In genomic region chr3:11434697-11435096, GRCh38 we compare ENCODE assay signal across 16 cellular contexts.
DNase-seq lines count a peak whose midpoint lies in the region; ATAC-seq and TF ChIP-seq lines count a peak whose summit lies in the region.
"Had no signal": no experiment of that assay in that cellular context is flagged by ENCODE, and none has a peak within 500 bp of the region (broad histone marks: within the 10 kb centered on the region; RNA-seq: fewer than 3 reads in every experiment).

No MANE protein-coding gene starts in this region.

- H3K9me3 Mint-ChIP-seq in dendritic cell treated with granulocyte-macrophage colony-stimulating factor and Interleukin-4, amounts not matched to agents 40 ng/mL and 50 ng/mL, for 4 days, result no peaks in the 10 kb centered on the region
- H3K9me3 Mint-ChIP-seq: activated CD4-positive, alpha-beta memory T cell treated with anti-CD3 and anti-CD28 coated beads for 36 hours; stimulated activated naive B cell treated with anti-CD40 and anti-IgM and Interleukin-4, amounts not matched to agents 10 μg/mL and 1 μg/mL and 100 μg/mL, for 72 hours had no signal

- POLR2A ChIA-PET in HEK293 (lab: Yijun Ruan, JAX), result no interaction called here
- POLR2A ChIA-PET in OCI-LY7 (lab: Charles Lee), result no interaction called here

- H2AFZ ChIP-seq in OCI-LY7 (ENCODE audit: low read length), result no peak overlapping the region

- peaks cover 22% of the 10 kb centered on the region for H3K36me3 Mint-ChIP-seq in dendritic cell treated with granulocyte-macrophage colony-stimulating factor and Interleukin-4, amounts not matched to agents 40 ng/mL and 50 ng/mL, for 4 days (ENCODE audit: low read depth)
- H3K36me3 Mint-ChIP-seq: activated CD4-positive, alpha-beta memory T cell treated with anti-CD3 and anti-CD28 coated beads for 36 hours had no signal

- peaks cover 28% of the 10 kb centered on the region for H3K4me1 Mint-ChIP-seq in dendritic cell treated with granulocyte-macrophage colony-stimulating factor and Interleukin-4, amounts not matched to agents 40 ng/mL and 50 ng/mL, for 4 days (ENCODE audit: low read depth)
- H3K4me1 Mint-ChIP-seq: stimulated activated naive B cell treated with anti-CD40 and anti-IgM and Interleukin-4, amounts not matched to agents 10 μg/mL and 1 μg/mL and 100 μg/mL, for 72 hours had no signal

- intact Hi-C loops in dendritic cell treated with granulocyte-macrophage colony-stimulating factor and Interleukin-4, amounts not matched to agents 40 ng/mL and 50 ng/mL, for 4 days (cut with micrococcal nuclease), result no loop called here
- intact Hi-C loops in left lung (cut with DNase I), result no loop called here
- intact Hi-C loops in OCI-LY7 (cut with micrococcal nuclease; ENCODE audit: unreplicated experiment), result no loop called here

- DNase-seq in left lung (no peak), substantia nigra (lab: John Stamatoyannopoulos, UW) (no peak), OCI-LY7 (ENCODE audit: low spot score) (no peak)
- DNase-seq in NK-92 treated with Interleukin-12 subunit alpha and Interleukin-12 subunit beta, amount 100 ng/mL, for 24 hours (lab: John Stamatoyannopoulos, UW), result no peak
- DNase-seq: activated CD4-positive, alpha-beta memory T cell treated with anti-CD3 and anti-CD28 coated beads for 36 hours; mesendoderm; NCI-H1436 treated with DMSO at 0.1 percent for 48 hours; NCI-H446 treated with DMSO at 0.1 percent for 48 hours; stimulated activated naive B cell treated with anti-CD40 and anti-IgM and Interleukin-4, amounts not matched to agents 10 μg/mL and 1 μg/mL and 100 μg/mL, for 72 hours had no signal

- H3K27ac ChIP-seq in HEK293 (ENCODE audit: extremely low read depth, low read depth, low read length) (no peak overlapping the region), left lung (peak overlapping the region; percentile 38 to 67), substantia nigra (ENCODE audit: low read depth, low read length, poor library complexity, severe bottlenecking) (peak overlapping the region; percentile 60), OCI-LY7 (ENCODE audit: low read depth, low read length, poor library complexity, severe bottlenecking) (no peak overlapping the region)
- H3K27ac ChIP-seq: HL-60, KMS-11, neutrophil had no signal

- H3K4me1 ChIP-seq in HEK293 (ENCODE audit: control insufficient read depth, insufficient read depth, low read length), result no peaks in the 10 kb centered on the region
- H3K4me1 ChIP-seq in left lung, result peaks cover 0 to 13% of the 10 kb centered on the region in 2 donors
- no peaks in the 10 kb centered on the region for H3K4me1 ChIP-seq in OCI-LY7 (ENCODE audit: insufficient read depth, low read length, poor library complexity, severe bottlenecking)

- H3K4me3 ChIP-seq in HEK293 (ENCODE audit: low read depth, low read length) (no peak overlapping the region), left lung (no peak overlapping the region), OCI-LY7 (ENCODE audit: low read depth, low read length, poor library complexity, severe bottlenecking) (no peak overlapping the region)

- H3K79me2 ChIP-seq in OCI-LY7 (ENCODE audit: insufficient read depth, low read depth, low read length), result no peaks in the 10 kb centered on the region

- no peak overlapping the region for H3K4me3 Mint-ChIP-seq in dendritic cell treated with granulocyte-macrophage colony-stimulating factor and Interleukin-4, amounts not matched to agents 40 ng/mL and 50 ng/mL, for 4 days
- H3K4me3 Mint-ChIP-seq: activated CD4-positive, alpha-beta memory T cell treated with anti-CD3 and anti-CD28 coated beads for 36 hours; stimulated activated naive B cell treated with anti-CD40 and anti-IgM and Interleukin-4, amounts not matched to agents 10 μg/mL and 1 μg/mL and 100 μg/mL, for 72 hours had no signal

- no peaks in the 10 kb centered on the region for H3K27me3 Mint-ChIP-seq in dendritic cell treated with granulocyte-macrophage colony-stimulating factor and Interleukin-4, amounts not matched to agents 40 ng/mL and 50 ng/mL, for 4 days
- H3K27me3 Mint-ChIP-seq: activated CD4-positive, alpha-beta memory T cell treated with anti-CD3 and anti-CD28 coated beads for 36 hours; stimulated activated naive B cell treated with anti-CD40 and anti-IgM and Interleukin-4, amounts not matched to agents 10 μg/mL and 1 μg/mL and 100 μg/mL, for 72 hours had no signal

- CTCF ChIA-PET in HEK293 (lab: Yijun Ruan, JAX), result no interaction called here
- CTCF ChIA-PET in OCI-LY7 (lab: Charles Lee; ENCODE audit: unreplicated experiment), result no interaction called here

- H3K36me3 ChIP-seq in HEK293 (ENCODE audit: control insufficient read depth in 2 of 2, insufficient read depth in 1 of 2, low read length in 2 of 2) (no peaks in the 10 kb centered on the region), left lung (no peaks in the 10 kb centered on the region), OCI-LY7 (ENCODE audit: insufficient read depth, low read length) (no peaks in the 10 kb centered on the region)

- no peak overlapping the region for H3K4me2 ChIP-seq in OCI-LY7 (ENCODE audit: low read length)
- H3K4me2 ChIP-seq: KMS-11 had no signal

- H3K9me2 ChIP-seq in OCI-LY7 (ENCODE audit: insufficient read depth, low read length), result no peaks in the 10 kb centered on the region

- TF ChIP-seq CTCF in HEK293 (tag by site-specific recombination; IDR thresholded peaks at IDR 0.05) (no peak), left lung (IDR thresholded peaks at IDR 0.05) (no peak), OCI-LY7 (conservative IDR thresholded peaks at IDR 0.05; ENCODE audit: low read length) (no peak)

- no peaks in the 10 kb centered on the region for H4K20me1 ChIP-seq in OCI-LY7 (ENCODE audit: insufficient read depth, low read length)

- no peak for ATAC-seq in left lung
- no peak for ATAC-seq in GM21529 (IDR thresholded peaks at IDR 0.05; ENCODE audit: unreplicated experiment)
- no peak for ATAC-seq in HG02840 (IDR thresholded peaks at IDR 0.05; ENCODE audit: low FRiP score, unreplicated experiment)
- ATAC-seq: stimulated activated naive B cell treated with anti-CD40 and anti-IgM and Interleukin-4, amounts not matched to agents 10 μg/mL and 1 μg/mL and 100 μg/mL, for 72 hours had no signal

- H3K27ac Mint-ChIP-seq in dendritic cell treated with granulocyte-macrophage colony-stimulating factor and Interleukin-4, amounts not matched to agents 40 ng/mL and 50 ng/mL, for 4 days, result peak overlapping the region; percentile 79
- H3K27ac Mint-ChIP-seq: activated CD4-positive, alpha-beta memory T cell treated with anti-CD3 and anti-CD28 coated beads for 36 hours; stimulated activated naive B cell treated with anti-CD40 and anti-IgM and Interleukin-4, amounts not matched to agents 10 μg/mL and 1 μg/mL and 100 μg/mL, for 72 hours had no signal

- no peaks in the 10 kb centered on the region for H3K9me3 ChIP-seq in HEK293 (ENCODE audit: control insufficient read depth, insufficient read depth, low read depth, low read length)
- H3K9me3 ChIP-seq in left lung, result no peaks in the 10 kb centered on the region
- H3K9me3 ChIP-seq in OCI-LY7 (ENCODE audit: low read length), result no peaks in the 10 kb centered on the region
- H3K9me3 ChIP-seq: neutrophil had no signal

- H3K27me3 ChIP-seq in left lung, result no peaks in the 10 kb centered on the region
- H3K27me3 ChIP-seq: neutrophil had no signal

- BruUV-seq in OCI-LY7 (replicated peaks; lab: Mats Ljungman, UMichigan), result no TSS peak

TF ChIP-seq in HEK293, 187 proteins besides CTCF, POLR2A, EP300 and RAD21 (continues in another document):
- TF ChIP-seq ZNF184 (tag by site-specific recombination; IDR thresholded peaks at IDR 0.05) (no peak), ZNF362 (tag by site-specific recombination; IDR thresholded peaks at IDR 0.05) (no peak), PRDM10 (tag by site-specific recombination; IDR thresholded peaks at IDR 0.05) (peak; percentile 59; the same call in 1 of the 2 replicates), ZNF404 (tag by site-specific recombination; IDR thresholded peaks at IDR 0.05) (no peak), ZNF302 (tag by site-specific recombination; IDR thresholded peaks at IDR 0.05; ENCODE audit: low read depth) (no peak), SETDB1 (IDR thresholded peaks at IDR 0.05; ENCODE audit: insufficient read length, low read length) (no peak)

Comparison
In these comparisons a context has a peak if more than half of its experiments do, and no peak if none do; other contexts are left out.
1. H3K27ac ChIP-seq: peak in left lung (2 of 2) and substantia nigra (single experiment); none in HEK293 (single experiment) and OCI-LY7 (single experiment).